Comparison of ENCODE assay signal across 10 cellular contexts in the genomic region with DNA sequence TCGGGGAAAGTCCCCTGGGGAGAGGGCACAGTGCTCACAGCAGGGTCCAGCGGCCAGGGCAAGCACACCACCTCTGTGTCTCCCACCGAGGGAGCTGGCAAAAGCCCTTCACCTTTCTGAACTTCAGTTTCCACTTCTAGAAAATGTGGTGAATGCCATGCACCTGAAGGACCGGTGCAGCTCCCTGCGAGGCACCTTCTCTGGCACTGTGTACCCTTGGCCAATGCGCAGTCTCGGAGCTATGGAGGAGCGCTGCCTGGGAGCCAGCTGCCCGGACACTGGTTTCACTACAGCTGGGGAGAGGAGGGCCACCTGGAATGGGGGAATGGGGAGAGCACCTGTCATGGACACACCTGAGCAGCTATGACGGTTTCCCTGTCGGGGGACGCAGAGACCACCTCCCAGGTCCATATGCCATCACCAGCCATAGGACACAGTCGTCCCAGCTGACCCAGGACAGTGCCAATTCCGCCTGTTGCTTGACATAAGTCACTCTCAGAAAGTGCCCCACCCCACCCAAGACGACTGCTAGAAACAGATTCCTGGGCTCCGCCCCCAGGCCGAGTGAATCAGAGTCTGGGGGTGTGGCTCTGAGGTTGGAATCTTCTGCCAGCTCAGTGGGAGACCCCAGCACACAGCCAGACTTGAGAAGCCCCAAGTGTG. TPM values are rescaled to one million over a fixed set of nuclear protein-coding genes. Genes with fewer than 3 reads are reported as not detected.
A peak's percentile ranks its signal among the peaks of the same experiment; 100 is the strongest.
DNase-seq lines count a peak whose midpoint lies in the region; ATAC-seq and TF ChIP-seq lines count a peak whose summit lies in the region.
"Had no signal": no experiment of that assay in that cellular context is flagged by ENCODE, and none has a peak within 500 bp of the region (broad histone marks: within the 10 kb centered on the region; RNA-seq: fewer than 3 reads in every experiment).

No MANE protein-coding gene starts in this region.

- H3K36me3 ChIP-seq in left ventricle myocardium inferior, result no peaks in the 10 kb centered on the region
- H3K36me3 ChIP-seq in brain microvascular endothelial cell (replicated peaks), result no peaks in the 10 kb centered on the region

- in situ Hi-C loops in brain microvascular endothelial cell (cut with HindIII; ENCODE audit: low pct_ligation_motif_present, low sequenced_read_pairs), result no loop called here

- peaks cover 22% of the 10 kb centered on the region for H3K9me3 ChIP-seq in left ventricle myocardium inferior (replicated peaks)

- H3K9me3 Mint-ChIP-seq in activated naive CD8-positive, alpha-beta T cell treated with anti-CD3 and anti-CD28 coated beads, Interleukin-2, amount 50 U/mL, for 24 hours, result no peaks in the 10 kb centered on the region
- peaks cover 3% of the 10 kb centered on the region for H3K9me3 Mint-ChIP-seq in activated naive CD8-positive, alpha-beta T cell treated with anti-CD3 and anti-CD28 coated beads for 36 hours
- no peaks in the 10 kb centered on the region for H3K9me3 Mint-ChIP-seq in stimulated activated effector memory CD8-positive, alpha-beta T cell treated with anti-CD3 and anti-CD28 coated beads, Interleukin-12 subunit alpha, Interleukin-12 subunit beta, amount 100 ng/mL, for 72 hours
- H3K9me3 Mint-ChIP-seq: activated T-cell treated with anti-CD3 and anti-CD28 coated beads, Interleukin-2, amount 50 U/mL, for 72 hours had no signal

- intact Hi-C loops in left ventricle myocardium inferior (cut with micrococcal nuclease), result no loop called here

- H3K27ac ChIP-seq in left ventricle myocardium inferior (replicated peaks) (no peak overlapping the region), brain microvascular endothelial cell (no peak overlapping the region)

- TF ChIP-seq CTCF in left ventricle myocardium inferior (IDR thresholded peaks at IDR 0.05; ENCODE audit: borderline replicate concordance), result no peak
- no peak for TF ChIP-seq CTCF in brain microvascular endothelial cell (IDR thresholded peaks at IDR 0.05; ENCODE audit: low read depth, low read length, missing control alignments)

- H3K4me1 Mint-ChIP-seq in activated naive CD8-positive, alpha-beta T cell treated with anti-CD3 and anti-CD28 coated beads, Interleukin-2, amount 50 U/mL, for 24 hours, result peaks cover 8% of the 10 kb centered on the region
- H3K4me1 Mint-ChIP-seq in activated naive CD8-positive, alpha-beta T cell treated with anti-CD3 and anti-CD28 coated beads for 36 hours, result no peaks in the 10 kb centered on the region
- peaks cover 39% of the 10 kb centered on the region for H3K4me1 Mint-ChIP-seq in stimulated activated effector memory CD8-positive, alpha-beta T cell treated with anti-CD3 and anti-CD28 coated beads, Interleukin-12 subunit alpha, Interleukin-12 subunit beta, amount 100 ng/mL, for 72 hours

- no peaks in the 10 kb centered on the region for H3K36me3 Mint-ChIP-seq in activated naive CD8-positive, alpha-beta T cell treated with anti-CD3 and anti-CD28 coated beads, Interleukin-2, amount 50 U/mL, for 24 hours (ENCODE audit: low read depth)
- H3K36me3 Mint-ChIP-seq in activated naive CD8-positive, alpha-beta T cell treated with anti-CD3 and anti-CD28 coated beads for 36 hours, result no peaks in the 10 kb centered on the region
- H3K36me3 Mint-ChIP-seq in stimulated activated effector memory CD8-positive, alpha-beta T cell treated with anti-CD3 and anti-CD28 coated beads, Interleukin-12 subunit alpha, Interleukin-12 subunit beta, amount 100 ng/mL, for 72 hours, result no peaks in the 10 kb centered on the region

- H3K27ac Mint-ChIP-seq in activated naive CD8-positive, alpha-beta T cell treated with anti-CD3 and anti-CD28 coated beads, Interleukin-2, amount 50 U/mL, for 24 hours, result no peak overlapping the region
- no peak overlapping the region for H3K27ac Mint-ChIP-seq in activated naive CD8-positive, alpha-beta T cell treated with anti-CD3 and anti-CD28 coated beads for 36 hours
- peak overlapping the region; percentile 37 for H3K27ac Mint-ChIP-seq in stimulated activated effector memory CD8-positive, alpha-beta T cell treated with anti-CD3 and anti-CD28 coated beads, Interleukin-12 subunit alpha, Interleukin-12 subunit beta, amount 100 ng/mL, for 72 hours
- H3K27ac Mint-ChIP-seq: activated T-cell treated with anti-CD3 and anti-CD28 coated beads, Interleukin-2, amount 50 U/mL, for 72 hours had no signal

- no peak overlapping the region for H3K4me3 Mint-ChIP-seq in activated naive CD8-positive, alpha-beta T cell treated with anti-CD3 and anti-CD28 coated beads, Interleukin-2, amount 50 U/mL, for 24 hours
- H3K4me3 Mint-ChIP-seq in activated naive CD8-positive, alpha-beta T cell treated with anti-CD3 and anti-CD28 coated beads for 36 hours, result no peak overlapping the region
- H3K4me3 Mint-ChIP-seq in stimulated activated effector memory CD8-positive, alpha-beta T cell treated with anti-CD3 and anti-CD28 coated beads, Interleukin-12 subunit alpha, Interleukin-12 subunit beta, amount 100 ng/mL, for 72 hours, result no peak overlapping the region
- H3K4me3 Mint-ChIP-seq: activated T-cell treated with anti-CD3 and anti-CD28 coated beads, Interleukin-2, amount 50 U/mL, for 72 hours had no signal

- peaks cover 18% of the 10 kb centered on the region for H3K27me3 ChIP-seq in left ventricle myocardium inferior (ENCODE audit: low read depth)
- no peaks in the 10 kb centered on the region for H3K27me3 ChIP-seq in brain microvascular endothelial cell (replicated peaks)

- H3K4me1 ChIP-seq in left ventricle myocardium inferior, result peaks cover 3% of the 10 kb centered on the region

- no peak overlapping the region for H3K4me3 ChIP-seq in left ventricle myocardium inferior
- no peak overlapping the region for H3K4me3 ChIP-seq in brain microvascular endothelial cell (ENCODE audit: low read depth, low read length)

- H3K27me3 Mint-ChIP-seq in activated naive CD8-positive, alpha-beta T cell treated with anti-CD3 and anti-CD28 coated beads, Interleukin-2, amount 50 U/mL, for 24 hours, result no peaks in the 10 kb centered on the region
- H3K27me3 Mint-ChIP-seq in activated naive CD8-positive, alpha-beta T cell treated with anti-CD3 and anti-CD28 coated beads for 36 hours, result no peaks in the 10 kb centered on the region

- ATAC-seq in activated naive CD8-positive, alpha-beta T cell treated with anti-CD3 and anti-CD28 coated beads, Interleukin-2, amount 50 U/mL, for 24 hours, result peak; percentile 21
- no peak for ATAC-seq in stimulated activated effector memory CD8-positive, alpha-beta T cell treated with anti-CD3 and anti-CD28 coated beads, Interleukin-12 subunit alpha, Interleukin-12 subunit beta, amount 100 ng/mL, for 72 hours
- ATAC-seq in GM21529 (IDR thresholded peaks at IDR 0.05; ENCODE audit: unreplicated experiment), result no peak

- DNase-seq in activated naive CD8-positive, alpha-beta T cell treated with anti-CD3 and anti-CD28 coated beads, Interleukin-2, amount 50 U/mL, for 24 hours, result no peak
- no peak for DNase-seq in activated naive CD8-positive, alpha-beta T cell treated with anti-CD3 and anti-CD28 coated beads for 36 hours
- DNase-seq in activated CD8-positive, alpha-beta memory T cell treated with anti-CD3 and anti-CD28 coated beads for 24 hours, result peak; percentile 58
- DNase-seq in left ventricle myocardium inferior, result peak; percentile 10
- peak; percentile 1 to 48 for DNase-seq in stimulated activated effector memory CD8-positive, alpha-beta T cell treated with anti-CD3 and anti-CD28 coated beads, Interleukin-12 subunit alpha, Interleukin-12 subunit beta, amount 100 ng/mL, for 72 hours (ENCODE audit: low spot score in 2 of 2)
- DNase-seq in brain microvascular endothelial cell, result no peak
- no peak for DNase-seq in superior temporal gyrus (ENCODE audit: extremely low spot score)
- DNase-seq: activated T-cell treated with anti-CD3 and anti-CD28 coated beads, Interleukin-2, amount 50 U/mL, for 72 hours had no signal

RNA-seq across cellular contexts. Expression of a gene that starts 16.8 kb away (rescaled TPM):
- total RNA-seq in activated naive CD8-positive, alpha-beta T cell treated with anti-CD3 and anti-CD28 coated beads for 36 hours, result under 1 TPM; 0.40 to 0.45 TPM
- 1.1 TPM for total RNA-seq in left ventricle myocardium inferior
- total RNA-seq: H4 had no signal

Comparison
In these comparisons a context has a peak if more than half of its experiments do, and no peak if none do; other contexts are left out.
1. DNase-seq: peak in activated CD8-positive, alpha-beta memory T cell treated with anti-CD3 and anti-CD28 coated beads for 24 hours (single experiment), left ventricle myocardium inferior (single experiment) and stimulated activated effector memory CD8-positive, alpha-beta T cell treated with anti-CD3 and anti-CD28 coated beads, Interleukin-12 subunit alpha, Interleukin-12 subunit beta, amount 100 ng/mL, for 72 hours (2 of 2); none in activated naive CD8-positive, alpha-beta T cell treated with anti-CD3 and anti-CD28 coated beads, Interleukin-2, amount 50 U/mL, for 24 hours (single experiment), activated naive CD8-positive, alpha-beta T cell treated with anti-CD3 and anti-CD28 coated beads for 36 hours (single experiment), brain microvascular endothelial cell (single experiment) and superior temporal gyrus (single experiment).